In genomic region chr4:53132117-53132889, GRCh38 we compare ENCODE assay signal across 14 cellular contexts.
A peak's percentile ranks its signal among the peaks of the same experiment; 100 is the strongest.
DNase-seq lines count a peak whose midpoint lies in the region; ATAC-seq lines count a peak whose summit lies in the region.
"Had no signal": no experiment of that assay in that cellular context is flagged by ENCODE, and none has a peak within 500 bp of the region (broad histone marks: within the 10 kb centered on the region; RNA-seq: fewer than 3 reads in every experiment).

No MANE protein-coding gene starts in this region.

- CTCF ChIA-PET in activated naive CD4-positive, alpha-beta T cell treated with anti-CD3 and anti-CD28 coated beads, Interleukin-2, amount 10 ng/mL, durations not matched to agents 7 days and 5 days (lab: Charles Lee) = interaction anchor here (1.1 to 1.4 kb wide), 2 partner anchors 27 to 118 kb away, joined by 3 read pairs; no protein-coding TSS in a partner anchor

- H3K27ac Mint-ChIP-seq in activated naive CD4-positive, alpha-beta T cell treated with anti-CD3 and anti-CD28 coated beads, Interleukin-2, amount 10 ng/mL, durations not matched to agents 7 days and 5 days = no peak overlapping the region
- peak overlapping the region; percentile 83 for H3K27ac Mint-ChIP-seq in activated naive CD8-positive, alpha-beta T cell treated with anti-CD3 and anti-CD28 coated beads for 36 hours
- H3K27ac Mint-ChIP-seq: activated CD4-positive, alpha-beta T cell treated with anti-CD3 and anti-CD28 coated beads, Interleukin-2, amount 10 ng/mL, durations not matched to agents 7 days and 5 days; B cell had no signal

- H3K4me1 Mint-ChIP-seq in activated naive CD4-positive, alpha-beta T cell treated with anti-CD3 and anti-CD28 coated beads, Interleukin-2, amount 10 ng/mL, durations not matched to agents 7 days and 5 days = no peaks in the 10 kb centered on the region
- peaks cover 23% of the 10 kb centered on the region for H3K4me1 Mint-ChIP-seq in activated naive CD8-positive, alpha-beta T cell treated with anti-CD3 and anti-CD28 coated beads for 36 hours
- H3K4me1 Mint-ChIP-seq: B cell had no signal

- ATAC-seq in HG02642 (IDR thresholded peaks at IDR 0.05; ENCODE audit: poor library complexity, unreplicated experiment) (peak; percentile 60), GM21528 (IDR thresholded peaks at IDR 0.05; ENCODE audit: low FRiP score, unreplicated experiment) (no peak)
- peak; percentile 85 for ATAC-seq in stimulated activated naive CD8-positive, alpha-beta T cell treated with anti-CD3 and anti-CD28 coated beads, Interleukin-15, Interleukin-2, amounts not matched to agents 100 U/mL and 50 U/mL, for 24 hours

- no peaks in the 10 kb centered on the region for H3K9me3 Mint-ChIP-seq in activated naive CD4-positive, alpha-beta T cell treated with anti-CD3 and anti-CD28 coated beads, Interleukin-2, amount 10 ng/mL, durations not matched to agents 7 days and 5 days
- H3K9me3 Mint-ChIP-seq in activated naive CD8-positive, alpha-beta T cell treated with anti-CD3 and anti-CD28 coated beads for 36 hours = peaks cover 5% of the 10 kb centered on the region

- H3K4me3 Mint-ChIP-seq in activated naive CD4-positive, alpha-beta T cell treated with anti-CD3 and anti-CD28 coated beads, Interleukin-2, amount 10 ng/mL, durations not matched to agents 7 days and 5 days = no peak overlapping the region
- no peak overlapping the region for H3K4me3 Mint-ChIP-seq in activated naive CD8-positive, alpha-beta T cell treated with anti-CD3 and anti-CD28 coated beads for 36 hours
- H3K4me3 Mint-ChIP-seq: activated CD4-positive, alpha-beta T cell treated with anti-CD3 and anti-CD28 coated beads, Interleukin-2, amount 10 ng/mL, durations not matched to agents 7 days and 5 days; B cell had no signal

- peak; percentile 6 for DNase-seq in activated naive CD4-positive, alpha-beta T cell treated with Interleukin-2 at 50 U/mL for 16 hours
- DNase-seq in activated naive CD4-positive, alpha-beta T cell treated with anti-CD3 and anti-CD28 coated beads, Interleukin-2, amount 10 ng/mL, durations not matched to agents 7 days and 5 days = no peak
- DNase-seq in activated naive CD8-positive, alpha-beta T cell treated with anti-CD3 and anti-CD28 coated beads for 36 hours = no peak
- peak; percentile 10 for DNase-seq in stimulated activated naive CD8-positive, alpha-beta T cell treated with anti-CD3 and anti-CD28 coated beads, Interleukin-15, Interleukin-2, amounts not matched to agents 100 U/mL and 50 U/mL, for 24 hours
- DNase-seq in kidney glomerular epithelial cell (lab: John Stamatoyannopoulos, UW) = no peak
- no peak for DNase-seq in NK-92 treated with Interleukin-12 subunit alpha and Interleukin-12 subunit beta, amount 100 ng/mL, for 24 hours (lab: John Stamatoyannopoulos, UW)
- DNase-seq: activated CD4-positive, alpha-beta T cell treated with anti-CD3 and anti-CD28 coated beads, Interleukin-2, amount 10 ng/mL, durations not matched to agents 7 days and 5 days; anterior cingulate cortex; hippocampal formation; NCI-H1105 treated with DMSO at 0.1 percent for 48 hours; upper lobe of left lung had no signal

- H3K27me3 Mint-ChIP-seq in activated naive CD4-positive, alpha-beta T cell treated with anti-CD3 and anti-CD28 coated beads, Interleukin-2, amount 10 ng/mL, durations not matched to agents 7 days and 5 days = no peaks in the 10 kb centered on the region
- H3K27me3 Mint-ChIP-seq in activated naive CD8-positive, alpha-beta T cell treated with anti-CD3 and anti-CD28 coated beads for 36 hours = no peaks in the 10 kb centered on the region
- H3K27me3 Mint-ChIP-seq: activated CD4-positive, alpha-beta T cell treated with anti-CD3 and anti-CD28 coated beads, Interleukin-2, amount 10 ng/mL, durations not matched to agents 7 days and 5 days; B cell had no signal

- peaks cover 10% of the 10 kb centered on the region for H3K36me3 Mint-ChIP-seq in activated naive CD4-positive, alpha-beta T cell treated with anti-CD3 and anti-CD28 coated beads, Interleukin-2, amount 10 ng/mL, durations not matched to agents 7 days and 5 days
- peaks cover 29% of the 10 kb centered on the region for H3K36me3 Mint-ChIP-seq in activated naive CD8-positive, alpha-beta T cell treated with anti-CD3 and anti-CD28 coated beads for 36 hours

Comparison
In these comparisons a context has a peak if more than half of its experiments do, and no peak if none do; other contexts are left out.
1. DNase-seq: peak in activated naive CD4-positive, alpha-beta T cell treated with Interleukin-2 at 50 U/mL for 16 hours (single experiment) and stimulated activated naive CD8-positive, alpha-beta T cell treated with anti-CD3 and anti-CD28 coated beads, Interleukin-15, Interleukin-2, amounts not matched to agents 100 U/mL and 50 U/mL, for 24 hours (single experiment); none in activated naive CD4-positive, alpha-beta T cell treated with anti-CD3 and anti-CD28 coated beads, Interleukin-2, amount 10 ng/mL, durations not matched to agents 7 days and 5 days (single experiment), activated naive CD8-positive, alpha-beta T cell treated with anti-CD3 and anti-CD28 coated beads for 36 hours (single experiment), kidney glomerular epithelial cell (single experiment) and NK-92 treated with Interleukin-12 subunit alpha and Interleukin-12 subunit beta, amount 100 ng/mL, for 24 hours (single experiment).